Comparison of ENCODE assay signal across 19 cellular contexts in genomic region chr2:78707776-78708386, GRCh38.
DNase-seq lines count a peak whose midpoint lies in the region; ATAC-seq and TF ChIP-seq lines count a peak whose summit lies in the region.
"Had no signal": no experiment of that assay in that cellular context is flagged by ENCODE, and none has a peak within 500 bp of the region (broad histone marks: within the 10 kb centered on the region; RNA-seq: fewer than 3 reads in every experiment).

No MANE protein-coding gene starts in this region.

- no peak overlapping the region for H2BK120ac ChIP-seq in IMR-90 (ENCODE audit: low read depth, low read length)
- H2BK120ac ChIP-seq in mesendoderm (ENCODE audit: low read depth, low read length), result no peak overlapping the region

- no peak overlapping the region for H4K8ac ChIP-seq in IMR-90 (ENCODE audit: low read depth in 2 of 2, low read length in 2 of 2)
- H4K8ac ChIP-seq in mesendoderm (ENCODE audit: low read depth, low read length), result no peak overlapping the region

- H3K18ac ChIP-seq in IMR-90 (ENCODE audit: low read depth, low read length) (no peak overlapping the region), mesendoderm (ENCODE audit: low read length) (peak overlapping the region; percentile 75)

- no peaks in the 10 kb centered on the region for H3K27me3 ChIP-seq in GM23338 (ENCODE audit: insufficient read depth)
- H3K27me3 ChIP-seq in IMR-90 (ENCODE audit: control insufficient read depth, insufficient read depth, low read length), result no peaks in the 10 kb centered on the region
- H3K27me3 ChIP-seq in mesendoderm (ENCODE audit: insufficient read depth, low read length, poor library complexity), result no peaks in the 10 kb centered on the region
- no peaks in the 10 kb centered on the region for H3K27me3 ChIP-seq in adrenal gland

- no peak overlapping the region for H2AK9ac ChIP-seq in IMR-90 (replicated peaks; ENCODE audit: low read depth, low read length, poor library complexity)

- DNase-seq in GM23338 (ENCODE audit: low spot score), result no peak
- DNase-seq in IMR-90, result no peak
- peak; percentile 13 for DNase-seq in SK-N-DZ (ENCODE audit: low spot score)
- peak; percentile 79 for DNase-seq in mesendoderm
- no peak for DNase-seq in stimulated activated CD4-positive, alpha-beta T cell treated with anti-CD3 and anti-CD28 coated beads, Interleukin-15, amount 100 ng/mL, for 24 hours
- DNase-seq in AML-193 (lab: John Stamatoyannopoulos, UW), result no peak
- DNase-seq in adrenal gland, result no peak
- DNase-seq: GDM1, NCI-H1105 treated with DMSO at 0.1 percent for 48 hours, NCI-H1694 treated with DMSO at 0.1 percent for 48 hours, NCI-H2107, NCI-H226, NCI-H526 treated with DMSO at 0.1 percent for 48 hours, PC-9, SW 1271, T-helper 2 cell had no signal

- no peaks in the 10 kb centered on the region for H3K4me1 ChIP-seq in GM23338 (ENCODE audit: insufficient read depth)
- H3K4me1 ChIP-seq in IMR-90 (ENCODE audit: control insufficient read depth, insufficient read depth, low read length), result no peaks in the 10 kb centered on the region
- H3K4me1 ChIP-seq in mesendoderm (ENCODE audit: control insufficient read depth, low read depth, low read length), result no peaks in the 10 kb centered on the region
- no peaks in the 10 kb centered on the region for H3K4me1 ChIP-seq in adrenal gland (replicated peaks in 1 of 2)
- H3K4me1 ChIP-seq: HAP-1 had no signal

- no peak overlapping the region for H3K4me2 ChIP-seq in GM23338
- H3K4me2 ChIP-seq in IMR-90 (ENCODE audit: low read depth, low read length), result no peak overlapping the region
- no peak overlapping the region for H3K4me2 ChIP-seq in mesendoderm (ENCODE audit: low read length)
- H3K4me2 ChIP-seq: PC-9 had no signal

- POLR2A ChIA-PET in IMR-90 (lab: Charles Lee; ENCODE audit: unreplicated experiment), result no interaction called here

- TF ChIP-seq CTCF in GM23338 (conservative IDR thresholded peaks at IDR 0.05; ENCODE audit: low read depth in 2 of 2) (no peak), IMR-90 (conservative IDR thresholded peaks at IDR 0.05; ENCODE audit: low read depth, low read length) (no peak), adrenal gland (IDR thresholded peaks at IDR 0.05) (no peak)

- H3K79me1 ChIP-seq in IMR-90 (ENCODE audit: low read depth in 1 of 2, low read length in 2 of 2), result no peaks in the 10 kb centered on the region
- H3K79me1 ChIP-seq in mesendoderm (ENCODE audit: low read length), result no peaks in the 10 kb centered on the region

- TF ChIP-seq POLR2A in IMR-90 (IDR thresholded peaks at IDR 0.05; ENCODE audit: low read depth, low read length) (no peak), adrenal gland (IDR thresholded peaks at IDR 0.05) (no peak)

- CTCF ChIA-PET in IMR-90 (lab: Yijun Ruan, JAX), result no interaction called here

- H3K9me2 ChIP-seq in GM23338 (ENCODE audit: insufficient read depth), result no peaks in the 10 kb centered on the region

- H2AK5ac ChIP-seq in IMR-90 (ENCODE audit: low read depth, low read length) (no peak overlapping the region), mesendoderm (ENCODE audit: low read length) (no peak overlapping the region)

- intact Hi-C loops in IMR-90 (cut with micrococcal nuclease) (no loop called here), adrenal gland (cut with DNase I) (no loop called here)

- H3K9me3 Mint-ChIP-seq in GM23338, result no peaks in the 10 kb centered on the region

- no peak overlapping the region for H3K56ac ChIP-seq in IMR-90 (ENCODE audit: extremely low read depth, insufficient read depth, low read length)
- H3K56ac ChIP-seq in mesendoderm (ENCODE audit: low read length), result no peak overlapping the region

- in situ Hi-C loops in IMR-90 (cut with MboI; ENCODE audit: low sequenced_read_pairs), result no loop called here

- H3K36me3 ChIP-seq in GM23338 (ENCODE audit: insufficient read depth) (no peaks in the 10 kb centered on the region), IMR-90 (ENCODE audit: control insufficient read depth, insufficient read depth, low read length) (no peaks in the 10 kb centered on the region), mesendoderm (ENCODE audit: control insufficient read depth, insufficient read depth, low read length) (no peaks in the 10 kb centered on the region), adrenal gland (replicated peaks in 1 of 2) (no peaks in the 10 kb centered on the region)
- H3K36me3 ChIP-seq: HAP-1 had no signal

- no peak overlapping the region for H4K5ac ChIP-seq in IMR-90 (ENCODE audit: low read depth, low read length)
- no peak overlapping the region for H4K5ac ChIP-seq in mesendoderm (ENCODE audit: low read length)

- no peaks in the 10 kb centered on the region for H3F3A ChIP-seq in GM23338 (replicated peaks; ENCODE audit: low read depth)

- dilution Hi-C loops in IMR-90 (cut with HindIII; ENCODE audit: low sequenced_read_pairs, unreplicated experiment), result no loop called here

- no peak overlapping the region for H3K27ac ChIP-seq in GM23338 (ENCODE audit: low read depth)
- no peak overlapping the region for H3K27ac ChIP-seq in IMR-90 (ENCODE audit: insufficient read depth, low read length)
- H3K27ac ChIP-seq in mesendoderm (ENCODE audit: low read depth, low read length), result no peak overlapping the region
- no peak overlapping the region for H3K27ac ChIP-seq in adrenal gland
- H3K27ac ChIP-seq: PC-9, RWPE1 had no signal

- H2AFZ ChIP-seq in GM23338 (no peak overlapping the region), IMR-90 (replicated peaks; ENCODE audit: low read length, poor library complexity) (no peak overlapping the region)
- H2AFZ ChIP-seq: PC-9 had no signal

- H2BK20ac ChIP-seq in IMR-90 (ENCODE audit: low read depth, low read length), result no peak overlapping the region

- H3K14ac ChIP-seq in IMR-90 (replicated peaks; ENCODE audit: low read depth, low read length), result no peak overlapping the region

- H2BK5ac ChIP-seq in IMR-90 (ENCODE audit: low read depth, low read length, poor library complexity, severe bottlenecking) (no peak overlapping the region), mesendoderm (ENCODE audit: low read length) (no peak overlapping the region)

- H2BK15ac ChIP-seq in IMR-90 (ENCODE audit: low read depth, low read length) (no peak overlapping the region), mesendoderm (replicated peaks; ENCODE audit: low read depth) (no peak overlapping the region)

- no peaks in the 10 kb centered on the region for H3K27me3 Mint-ChIP-seq in GM23338 (ENCODE audit: insufficient read depth, low read depth, poor library complexity)
- H3K27me3 Mint-ChIP-seq: B cell had no signal

- H3K36me3 Mint-ChIP-seq in GM23338 (ENCODE audit: low read depth), result no peaks in the 10 kb centered on the region

- H3K27ac Mint-ChIP-seq in GM23338, result peak overlapping the region; percentile 89
- H3K27ac Mint-ChIP-seq: B cell had no signal

- H3K23ac ChIP-seq in IMR-90 (ENCODE audit: low read depth, low read length) (no peak overlapping the region), mesendoderm (ENCODE audit: low read length) (no peak overlapping the region)

- BruUV-seq in IMR-90 (replicated peaks; lab: Mats Ljungman, UMichigan), result no TSS peak

- H4K91ac ChIP-seq in IMR-90 (ENCODE audit: insufficient read depth, low read depth, low read length), result no peak overlapping the region

- no peak overlapping the region for H3K4me3 ChIP-seq in GM23338
- no peak overlapping the region for H3K4me3 ChIP-seq in IMR-90 (ENCODE audit: insufficient read depth, low read depth, low read length)
- H3K4me3 ChIP-seq in mesendoderm (ENCODE audit: low read length), result no peak overlapping the region
- no peak overlapping the region for H3K4me3 ChIP-seq in adrenal gland
- H3K4me3 ChIP-seq: HAP-1, PC-9 had no signal

- no peak overlapping the region for H3K9ac ChIP-seq in IMR-90 (ENCODE audit: low read depth, low read length)
- no peak overlapping the region for H3K9ac ChIP-seq in mesendoderm (ENCODE audit: low read length)

- TF ChIP-seq RAD21 in IMR-90 (IDR thresholded peaks at IDR 0.05; ENCODE audit: low read length), result no peak

- no peak overlapping the region for H3K4me3 Mint-ChIP-seq in GM23338
- H3K4me3 Mint-ChIP-seq: B cell had no signal

- H3K9me1 ChIP-seq in IMR-90 (ENCODE audit: insufficient read depth, low read length), result no peaks in the 10 kb centered on the region

- no peak; the same call in 2 of the 3 replicates for ATAC-seq in GM23338
- no peak for ATAC-seq in IMR-90 (ENCODE audit: low read depth)

- H4K20me1 ChIP-seq in GM23338 (replicated peaks; ENCODE audit: insufficient read depth) (no peaks in the 10 kb centered on the region), IMR-90 (ENCODE audit: insufficient read depth, low read length) (no peaks in the 10 kb centered on the region)

- no peak overlapping the region for H3K4ac ChIP-seq in IMR-90 (ENCODE audit: low read depth, low read length)
- H3K4ac ChIP-seq in mesendoderm (ENCODE audit: low read depth, low read length), result no peak overlapping the region

- peaks cover 5% of the 10 kb centered on the region; the same call in 2 of the 3 replicates for H3K4me1 Mint-ChIP-seq in GM23338
- H3K4me1 Mint-ChIP-seq: B cell had no signal

- peaks cover 2% of the 10 kb centered on the region; the same call in 1 of the 2 replicates for H3K9me3 ChIP-seq in IMR-90 (ENCODE audit: control insufficient read depth, insufficient read depth, low read length)
- no peaks in the 10 kb centered on the region for H3K9me3 ChIP-seq in adrenal gland (replicated peaks in 1 of 3)
- H3K9me3 ChIP-seq: HAP-1 had no signal

- no peaks in the 10 kb centered on the region for H3K79me2 ChIP-seq in GM23338 (replicated peaks; ENCODE audit: insufficient read depth)
- H3K79me2 ChIP-seq in mesendoderm (ENCODE audit: control insufficient read depth, insufficient read depth, low read length), result no peaks in the 10 kb centered on the region

TF ChIP-seq in GM23338, 12 proteins besides CTCF, POLR2A, EP300 and RAD21:
- no peak for TF ChIP-seq EZH2phosphoT487 (IDR thresholded peaks at IDR 0.05; ENCODE audit: unreplicated experiment)
TF ChIP-seq in GM23338: peak in this region for 0.

TF ChIP-seq in IMR-90, 13 proteins besides CTCF, POLR2A, EP300 and RAD21:
- peak; percentile 59 for TF ChIP-seq MAFK (IDR thresholded peaks at IDR 0.05; ENCODE audit: low read depth, low read length)
- TF ChIP-seq USF2 (IDR thresholded peaks at IDR 0.05; ENCODE audit: low read depth, low read length), result no peak

Comparison
In these comparisons a context has a peak if more than half of its experiments do, and no peak if none do; other contexts are left out.
1. DNase-seq: peak in SK-N-DZ (single experiment) and mesendoderm (single experiment); none in GM23338 (single experiment), IMR-90 (single experiment), stimulated activated CD4-positive, alpha-beta T cell treated with anti-CD3 and anti-CD28 coated beads, Interleukin-15, amount 100 ng/mL, for 24 hours (single experiment), AML-193 (0 of 2) and adrenal gland (0 of 7).